2 cellular contexts compared by ENCODE assay signal in the genomic region with DNA sequence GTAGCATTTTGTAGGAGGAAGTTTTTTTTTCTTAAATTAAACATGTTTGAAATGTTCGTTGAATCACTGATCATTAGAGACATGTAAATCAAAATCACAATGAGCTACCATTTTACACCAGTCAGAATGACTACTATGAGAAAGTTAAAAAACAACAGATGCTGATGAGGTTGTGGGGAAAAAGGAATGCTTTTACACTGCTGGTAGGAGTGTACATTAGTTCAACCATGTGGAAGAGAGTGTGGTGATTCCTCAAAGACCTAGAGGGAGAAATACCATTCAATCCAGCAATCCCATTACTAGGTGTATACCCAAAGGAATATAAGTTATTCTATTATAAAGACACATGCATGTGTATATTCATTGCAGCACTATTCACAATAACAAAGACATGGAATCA.
TF ChIP-seq lines count a peak whose summit lies in the region.

No MANE protein-coding gene starts in this region.

TF ChIP-seq in HepG2, 621 proteins besides CTCF, POLR2A, EP300 and RAD21 (continued from another document):
- TF ChIP-seq, protein P1, sequence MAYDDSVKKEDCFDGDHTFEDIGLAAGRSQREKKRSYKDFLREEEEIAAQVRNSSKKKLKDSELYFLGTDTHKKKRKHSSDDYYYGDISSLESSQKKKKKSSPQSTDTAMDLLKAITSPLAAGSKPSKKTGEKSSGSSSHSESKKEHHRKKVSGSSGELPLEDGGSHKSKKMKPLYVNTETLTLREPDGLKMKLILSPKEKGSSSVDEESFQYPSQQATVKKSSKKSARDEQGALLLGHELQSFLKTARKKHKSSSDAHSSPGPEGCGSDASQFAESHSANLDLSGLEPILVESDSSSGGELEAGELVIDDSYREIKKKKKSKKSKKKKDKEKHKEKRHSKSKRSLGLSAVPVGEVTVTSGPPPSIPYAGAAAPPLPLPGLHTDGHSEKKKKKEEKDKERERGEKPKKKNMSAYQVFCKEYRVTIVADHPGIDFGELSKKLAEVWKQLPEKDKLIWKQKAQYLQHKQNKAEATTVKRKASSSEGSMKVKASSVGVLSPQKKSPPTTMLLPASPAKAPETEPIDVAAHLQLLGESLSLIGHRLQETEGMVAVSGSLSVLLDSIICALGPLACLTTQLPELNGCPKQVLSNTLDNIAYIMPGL (CRISPR knock-in tag; IDR thresholded peaks at IDR 0.05; ENCODE audit: borderline replicate concordance in 1 of 2, low read depth in 1 of 2): no peak
- TF ChIP-seq, protein P2, sequence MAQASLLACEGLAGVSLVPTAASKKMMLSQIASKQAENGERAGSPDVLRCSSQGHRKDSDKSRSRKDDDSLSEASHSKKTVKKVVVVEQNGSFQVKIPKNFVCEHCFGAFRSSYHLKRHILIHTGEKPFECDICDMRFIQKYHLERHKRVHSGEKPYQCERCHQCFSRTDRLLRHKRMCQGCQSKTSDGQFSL (CRISPR knock-in tag; IDR thresholded peaks at IDR 0.05): no peak
- TF ChIP-seq MEIS2 (CRISPR knock-in tag; IDR thresholded peaks at IDR 0.05) (no peak), ZNF572 (CRISPR knock-in tag; IDR thresholded peaks at IDR 0.05) (no peak)
- TF ChIP-seq, protein P3, sequence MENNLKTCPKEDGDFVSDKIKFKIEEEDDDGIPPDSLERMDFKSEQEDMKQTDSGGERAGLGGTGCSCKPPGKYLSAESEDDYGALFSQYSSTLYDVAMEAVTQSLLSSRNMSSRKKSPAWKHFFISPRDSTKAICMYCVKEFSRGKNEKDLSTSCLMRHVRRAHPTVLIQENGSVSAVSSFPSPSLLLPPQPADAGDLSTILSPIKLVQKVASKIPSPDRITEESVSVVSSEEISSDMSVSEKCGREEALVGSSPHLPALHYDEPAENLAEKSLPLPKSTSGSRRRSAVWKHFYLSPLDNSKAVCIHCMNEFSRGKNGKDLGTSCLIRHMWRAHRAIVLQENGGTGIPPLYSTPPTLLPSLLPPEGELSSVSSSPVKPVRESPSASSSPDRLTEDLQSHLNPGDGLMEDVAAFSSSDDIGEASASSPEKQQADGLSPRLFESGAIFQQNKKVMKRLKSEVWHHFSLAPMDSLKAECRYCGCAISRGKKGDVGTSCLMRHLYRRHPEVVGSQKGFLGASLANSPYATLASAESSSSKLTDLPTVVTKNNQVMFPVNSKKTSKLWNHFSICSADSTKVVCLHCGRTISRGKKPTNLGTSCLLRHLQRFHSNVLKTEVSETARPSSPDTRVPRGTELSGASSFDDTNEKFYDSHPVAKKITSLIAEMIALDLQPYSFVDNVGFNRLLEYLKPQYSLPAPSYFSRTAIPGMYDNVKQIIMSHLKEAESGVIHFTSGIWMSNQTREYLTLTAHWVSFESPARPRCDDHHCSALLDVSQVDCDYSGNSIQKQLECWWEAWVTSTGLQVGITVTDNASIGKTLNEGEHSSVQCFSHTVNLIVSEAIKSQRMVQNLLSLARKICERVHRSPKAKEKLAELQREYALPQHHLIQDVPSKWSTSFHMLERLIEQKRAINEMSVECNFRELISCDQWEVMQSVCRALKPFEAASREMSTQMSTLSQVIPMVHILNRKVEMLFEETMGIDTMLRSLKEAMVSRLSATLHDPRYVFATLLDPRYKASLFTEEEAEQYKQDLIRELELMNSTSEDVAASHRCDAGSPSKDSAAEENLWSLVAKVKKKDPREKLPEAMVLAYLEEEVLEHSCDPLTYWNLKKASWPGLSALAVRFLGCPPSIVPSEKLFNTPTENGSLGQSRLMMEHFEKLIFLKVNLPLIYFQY (CRISPR knock-in tag; IDR thresholded peaks at IDR 0.05; ENCODE audit: borderline replicate concordance): no peak
TF ChIP-seq in HepG2: peak in this region for 0.

TF ChIP-seq in SK-N-SH treated with all-trans-retinoic acid at 6 μM for 48 hours, 23 proteins besides CTCF, POLR2A, EP300 and RAD21 (continued from another document):
- TF ChIP-seq CSRNP3 (CRISPR knock-in tag; IDR thresholded peaks at IDR 0.05) (no peak), ZFP30 (CRISPR knock-in tag; IDR thresholded peaks at IDR 0.05) (no peak), TSHZ2 (CRISPR knock-in tag; IDR thresholded peaks at IDR 0.05) (no peak), BACH2 (CRISPR knock-in tag; IDR thresholded peaks at IDR 0.05; ENCODE audit: borderline replicate concordance) (no peak), ARNTL (CRISPR knock-in tag; IDR thresholded peaks at IDR 0.05; ENCODE audit: borderline replicate concordance, low read depth) (no peak), RARB (CRISPR knock-in tag; IDR thresholded peaks at IDR 0.05) (no peak), TOX (CRISPR knock-in tag; IDR thresholded peaks at IDR 0.05; ENCODE audit: borderline replicate concordance) (no peak), PPARA (CRISPR knock-in tag; IDR thresholded peaks at IDR 0.05; ENCODE audit: borderline replicate concordance) (no peak), ISL1 (CRISPR knock-in tag; IDR thresholded peaks at IDR 0.05) (no peak), PATZ1 (CRISPR knock-in tag; IDR thresholded peaks at IDR 0.05; ENCODE audit: borderline replicate concordance) (no peak), ZNF70 (CRISPR knock-in tag; IDR thresholded peaks at IDR 0.05) (no peak), ZNF565 (CRISPR knock-in tag; conservative IDR thresholded peaks at IDR 0.05; ENCODE audit: low read depth) (no peak), ESRRG (CRISPR knock-in tag; IDR thresholded peaks at IDR 0.05) (no peak), TCF4 (CRISPR knock-in tag; IDR thresholded peaks at IDR 0.05; ENCODE audit: borderline replicate concordance) (no peak), CSDC2 (CRISPR knock-in tag; IDR thresholded peaks at IDR 0.05) (no peak)
- TF ChIP-seq, protein P4, sequence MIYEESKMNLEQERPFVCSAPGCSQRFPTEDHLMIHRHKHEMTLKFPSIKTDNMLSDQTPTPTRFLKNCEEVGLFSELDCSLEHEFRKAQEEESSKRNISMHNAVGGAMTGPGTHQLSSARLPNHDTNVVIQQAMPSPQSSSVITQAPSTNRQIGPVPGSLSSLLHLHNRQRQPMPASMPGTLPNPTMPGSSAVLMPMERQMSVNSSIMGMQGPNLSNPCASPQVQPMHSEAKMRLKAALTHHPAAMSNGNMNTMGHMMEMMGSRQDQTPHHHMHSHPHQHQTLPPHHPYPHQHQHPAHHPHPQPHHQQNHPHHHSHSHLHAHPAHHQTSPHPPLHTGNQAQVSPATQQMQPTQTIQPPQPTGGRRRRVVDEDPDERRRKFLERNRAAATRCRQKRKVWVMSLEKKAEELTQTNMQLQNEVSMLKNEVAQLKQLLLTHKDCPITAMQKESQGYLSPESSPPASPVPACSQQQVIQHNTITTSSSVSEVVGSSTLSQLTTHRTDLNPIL (CRISPR knock-in tag; IDR thresholded peaks at IDR 0.05; ENCODE audit: low read depth): no peak
- TF ChIP-seq, protein P5, sequence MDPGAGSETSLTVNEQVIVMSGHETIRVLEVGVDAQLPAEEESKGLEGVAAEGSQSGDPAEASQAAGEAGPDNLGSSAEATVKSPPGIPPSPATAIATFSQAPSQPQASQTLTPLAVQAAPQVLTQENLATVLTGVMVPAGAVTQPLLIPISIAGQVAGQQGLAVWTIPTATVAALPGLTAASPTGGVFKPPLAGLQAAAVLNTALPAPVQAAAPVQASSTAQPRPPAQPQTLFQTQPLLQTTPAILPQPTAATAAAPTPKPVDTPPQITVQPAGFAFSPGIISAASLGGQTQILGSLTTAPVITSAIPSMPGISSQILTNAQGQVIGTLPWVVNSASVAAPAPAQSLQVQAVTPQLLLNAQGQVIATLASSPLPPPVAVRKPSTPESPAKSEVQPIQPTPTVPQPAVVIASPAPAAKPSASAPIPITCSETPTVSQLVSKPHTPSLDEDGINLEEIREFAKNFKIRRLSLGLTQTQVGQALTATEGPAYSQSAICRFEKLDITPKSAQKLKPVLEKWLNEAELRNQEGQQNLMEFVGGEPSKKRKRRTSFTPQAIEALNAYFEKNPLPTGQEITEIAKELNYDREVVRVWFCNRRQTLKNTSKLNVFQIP (CRISPR knock-in tag; IDR thresholded peaks at IDR 0.05; ENCODE audit: borderline replicate concordance, low read depth): no peak
